In the genomic region with DNA sequence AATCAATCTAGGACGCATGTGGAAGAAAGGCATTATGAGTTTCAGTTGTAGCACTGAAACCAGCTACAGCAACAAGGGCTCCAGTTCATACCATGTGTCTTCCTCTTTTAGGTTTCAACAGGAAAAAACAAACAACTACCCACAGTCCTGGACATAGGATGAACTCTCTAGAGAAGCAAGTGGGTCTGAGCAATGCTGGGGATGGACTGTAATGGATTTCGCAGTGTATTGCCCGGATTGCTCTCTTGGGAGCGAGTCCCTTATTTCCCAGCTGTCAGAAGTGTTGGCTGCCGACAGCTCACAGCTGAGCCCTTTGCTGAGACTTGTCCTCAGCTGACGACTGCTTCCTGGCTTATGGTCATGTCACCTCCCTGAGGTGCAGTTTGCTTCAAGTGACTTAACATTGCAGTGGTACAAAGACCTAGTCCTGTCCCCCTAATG, we compare ENCODE assay signal across 8 cellular contexts. TPM values are rescaled to one million over a fixed set of nuclear protein-coding genes. Genes with fewer than 3 reads are reported as not detected.
DNase-seq lines count a peak whose midpoint lies in the region; ATAC-seq and TF ChIP-seq lines count a peak whose summit lies in the region.
"Had no signal": no experiment of that assay in that cellular context is flagged by ENCODE, and none has a peak within 500 bp of the region (broad histone marks: within the 10 kb centered on the region; RNA-seq: fewer than 3 reads in every experiment).

No MANE protein-coding gene starts in this region.

- no peaks in the 10 kb centered on the region for H3K36me3 Mint-ChIP-seq in progenitor cell of endocrine pancreas (ENCODE audit: insufficient read depth)

- peak; percentile 61 for ATAC-seq in HG02884 (IDR thresholded peaks at IDR 0.05; ENCODE audit: unreplicated experiment)
- ATAC-seq in omental fat pad (ENCODE audit: low FRiP score) = peak; percentile 16

- DNase-seq in NCI-H2171 treated with DMSO at 0.1 percent for 48 hours (lab: John Stamatoyannopoulos, UW) = peak; percentile 71
- no peak for DNase-seq in omental fat pad (ENCODE audit: low spot score)
- no peak for DNase-seq in nucleus accumbens (lab: John Stamatoyannopoulos, UW)
- DNase-seq in T-helper 2 cell = no peak
- no peak for DNase-seq in progenitor cell of endocrine pancreas (ENCODE audit: low spot score, unreplicated experiment)
- DNase-seq: sigmoid colon had no signal

- no peak overlapping the region for H3K27ac Mint-ChIP-seq in progenitor cell of endocrine pancreas

- H3K4me3 Mint-ChIP-seq in progenitor cell of endocrine pancreas (ENCODE audit: low read depth) = no peak overlapping the region

- peak; percentile 47 for TF ChIP-seq POLR2A in GM19193 (IDR thresholded peaks at IDR 0.05; ENCODE audit: extremely low read depth, insufficient read depth, insufficient read length)

- no peak for TF ChIP-seq CTCF in omental fat pad (IDR thresholded peaks at IDR 0.05)
- TF ChIP-seq CTCF in progenitor cell of endocrine pancreas (IDR thresholded peaks at IDR 0.05; ENCODE audit: unreplicated experiment) = no peak

- no peaks in the 10 kb centered on the region for H3K9me3 Mint-ChIP-seq in progenitor cell of endocrine pancreas (ENCODE audit: low read depth)

- H3K4me1 Mint-ChIP-seq in progenitor cell of endocrine pancreas (ENCODE audit: low read depth) = no peaks in the 10 kb centered on the region

- peaks cover 29% of the 10 kb centered on the region for H3K27me3 Mint-ChIP-seq in progenitor cell of endocrine pancreas

RNA-seq across cellular contexts. Expression of gene MYCBP2, which starts 12.1 kb away (rescaled TPM):
- total RNA-seq in omental fat pad = 100 to 1,000 TPM; 152 to 277 (median 223) TPM
- total RNA-seq in progenitor cell of endocrine pancreas = 58.4 and 64.8 TPM in 2 replicates
